Comparison of ENCODE assay signal across 9 cellular contexts in genomic region chr11:134252539-134253188, GRCh38. TPM values are rescaled to one million over a fixed set of nuclear protein-coding genes. Genes with fewer than 3 reads are reported as not detected.
DNase-seq lines count a peak whose midpoint lies in the region; ATAC-seq and TF ChIP-seq lines count a peak whose summit lies in the region.
"Had no signal": no experiment of that assay in that cellular context is flagged by ENCODE, and none has a peak within 500 bp of the region (broad histone marks: within the 10 kb centered on the region; RNA-seq: fewer than 3 reads in every experiment).

No MANE protein-coding gene starts in this region.

- peaks cover 24% of the 10 kb centered on the region for H3K4me1 ChIP-seq in body of pancreas
- peaks cover 6% of the 10 kb centered on the region for H3K4me1 ChIP-seq in stomach smooth muscle (ENCODE audit: control insufficient read depth, insufficient read depth, low read length)

- H3K9me3 ChIP-seq in body of pancreas (no peaks in the 10 kb centered on the region), stomach smooth muscle (ENCODE audit: control insufficient read depth in 2 of 2, low read length in 2 of 2) (no peaks in the 10 kb centered on the region)

- H3K36me3 ChIP-seq in body of pancreas (replicated peaks in 1 of 2; ENCODE audit: insufficient read depth in 1 of 2, low read depth in 2 of 2), result peaks cover 0 to 11% of the 10 kb centered on the region in 2 donors
- peaks cover 34 to 35% of the 10 kb centered on the region in 2 donors for H3K36me3 ChIP-seq in stomach smooth muscle (ENCODE audit: control insufficient read depth in 2 of 2, insufficient read depth in 2 of 2, low read length in 2 of 2)

- H3K27me3 ChIP-seq in body of pancreas (no peaks in the 10 kb centered on the region), layer of hippocampus (ENCODE audit: control insufficient read depth, insufficient read depth, low read length) (no peaks in the 10 kb centered on the region), stomach smooth muscle (ENCODE audit: control insufficient read depth in 1 of 2, insufficient read depth in 2 of 2, low read length in 2 of 2) (no peaks in the 10 kb centered on the region)

- 0 to 1% methylated on average over 22 of the region's 22 CpGs for WGBS in body of pancreas, 2 donors

- ATAC-seq in Right ventricle myocardium superior (ENCODE audit: poor library complexity) (peak; percentile 33), Right ventricle myocardium inferior (no peak), HG02973 (IDR thresholded peaks at IDR 0.05; ENCODE audit: unreplicated experiment) (peak; percentile 29), body of pancreas (no peak)

- DNase-seq in Right ventricle myocardium superior (no peak), Right ventricle myocardium inferior (ENCODE audit: missing footprints) (no peak), NCI-H748 treated with DMSO at 0.1 percent for 48 hours (lab: John Stamatoyannopoulos, UW) (peak; percentile 49), body of pancreas (peak in 3 of 4 donors; percentile 22 to 26 (median 23)), GDM1 (lab: John Stamatoyannopoulos, UW) (no peak)

- no peak for TF ChIP-seq CTCF in body of pancreas (IDR thresholded peaks at IDR 0.05)

- H3K27ac ChIP-seq in body of pancreas (peak overlapping the region; percentile 19 to 77 (median 42)), layer of hippocampus (ENCODE audit: low read depth, low read length) (peak overlapping the region; percentile 32), stomach smooth muscle (ENCODE audit: low read length) (peak overlapping the region; percentile 75)

- intact Hi-C loops in Right ventricle myocardium superior (cut with DNase I) (no loop called here), Right ventricle myocardium inferior (cut with DNase I) (loop anchor here (1.0 kb wide), 1 partner anchor 28 kb away; the partner anchor contains the start of gene VPS26B), body of pancreas (cut with DNase I) (no loop called here)

- no peak for TF ChIP-seq POLR2A in body of pancreas (IDR thresholded peaks at IDR 0.05)

- peak overlapping the region; percentile 60 to 83 for H3K9ac ChIP-seq in stomach smooth muscle (ENCODE audit: low read length in 2 of 2)

- H3K4me3 ChIP-seq in body of pancreas, result peak overlapping the region; percentile 85 to 86
- peak overlapping the region; percentile 89 to 99 for H3K4me3 ChIP-seq in stomach smooth muscle (ENCODE audit: low read length in 2 of 2)

RNA-seq across cellular contexts. Expression of gene THYN1, which starts 0.5 kb away (rescaled TPM):
- total RNA-seq in Right ventricle myocardium superior (35.4 TPM), Right ventricle myocardium inferior (36.8 TPM), body of pancreas (10 to 100 TPM; 17.8 to 25.7 TPM)

RNA-seq across cellular contexts. Expression of gene ACAD8, which starts 0.7 kb away (rescaled TPM):
- total RNA-seq in Right ventricle myocardium superior (37.6 TPM), Right ventricle myocardium inferior (36.1 TPM), body of pancreas (10 to 100 TPM; 30.9 to 39.2 TPM)

RNA-seq across cellular contexts. Expression of gene GLB1L3, which starts 23.5 kb away (rescaled TPM):
- total RNA-seq in Right ventricle myocardium superior, result not detected
- not detected for total RNA-seq in Right ventricle myocardium inferior
- total RNA-seq in body of pancreas, result 1 to 10 TPM in 1 of 2 donors, not detected in 1; 1.3 TPM
- total RNA-seq: pulmonary artery endothelial cell had no signal

RNA-seq across cellular contexts. Expression of gene VPS26B, which starts 28.2 kb away (rescaled TPM):
- total RNA-seq in Right ventricle myocardium superior (38.8 TPM), Right ventricle myocardium inferior (39.5 TPM), body of pancreas (10 to 100 TPM; 23.7 to 34.8 TPM)

RNA-seq across cellular contexts. Expression of gene NCAPD3, which starts 28.9 kb away (rescaled TPM):
- total RNA-seq in Right ventricle myocardium superior (11.1 TPM), Right ventricle myocardium inferior (12.3 TPM), body of pancreas (10 to 100 TPM in 1 of 2 donors, 1 to 10 TPM in 1; 4.7 to 10.9 TPM)

Comparison
In these comparisons a context has a peak if more than half of its experiments do, and no peak if none do; other contexts are left out.
1. ATAC-seq: peak in Right ventricle myocardium superior (single experiment) and HG02973 (single experiment); none in Right ventricle myocardium inferior (single experiment) and body of pancreas (single experiment).
2. DNase-seq: peak in NCI-H748 treated with DMSO at 0.1 percent for 48 hours (single experiment) and body of pancreas (3 of 4); none in Right ventricle myocardium superior (single experiment), Right ventricle myocardium inferior (single experiment) and GDM1 (single experiment).
3. Peak in every context shown above with its lines, with median percentiles within 50 percentile points of each other: H3K27ac ChIP-seq.